Comparison of ENCODE assay signal across 22 cellular contexts in the genomic region with DNA sequence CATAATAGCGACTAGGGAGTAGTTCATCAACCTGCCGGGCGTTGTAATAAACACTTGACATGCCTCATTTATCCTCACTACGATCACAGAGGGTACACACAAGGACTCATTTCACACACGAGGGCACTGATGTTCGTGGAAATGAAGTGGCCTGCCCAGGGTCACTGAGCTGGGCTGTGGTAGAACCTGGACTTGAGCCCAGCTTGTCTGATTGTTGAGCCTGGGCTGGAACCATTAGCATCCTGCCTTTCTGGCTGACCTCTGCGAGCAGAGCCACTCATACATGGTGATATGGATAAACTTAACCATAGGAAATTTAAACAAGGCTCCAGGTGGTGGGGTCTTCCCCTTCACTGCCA. TPM values are rescaled to one million over a fixed set of nuclear protein-coding genes. Genes with fewer than 3 reads are reported as not detected.
DNase-seq lines count a peak whose midpoint lies in the region; ATAC-seq and TF ChIP-seq lines count a peak whose summit lies in the region.
"Had no signal": no experiment of that assay in that cellular context is flagged by ENCODE, and none has a peak within 500 bp of the region (broad histone marks: within the 10 kb centered on the region; RNA-seq: fewer than 3 reads in every experiment).

No MANE protein-coding gene starts in this region.

- WGBS in right cardiac atrium = 49% methylated on average over 7 of the region's 7 CpGs

- no peaks in the 10 kb centered on the region for H3K4me1 ChIP-seq in right cardiac atrium (ENCODE audit: control insufficient read depth, insufficient read depth, low read length)

- intact Hi-C loops in right cardiac atrium (cut with DNase I) = loop anchor here in 2 of 4 donors (5.0 to 10.0 kb wide), 2 partner anchors 46 to 54 kb away; no protein-coding TSS in a partner anchor

- no peaks in the 10 kb centered on the region for H3K9me3 ChIP-seq in right cardiac atrium (ENCODE audit: control insufficient read depth, low read length)
- H3K9me3 ChIP-seq: thoracic aorta had no signal

- no peaks in the 10 kb centered on the region for H3K36me3 Mint-ChIP-seq in type B pancreatic cell

- peak overlapping the region; percentile 25 for H3K27ac ChIP-seq in right cardiac atrium (ENCODE audit: low read length)
- H3K27ac ChIP-seq: C4-2B, skin epidermis, thoracic aorta had no signal

- no peaks in the 10 kb centered on the region for H3K27me3 Mint-ChIP-seq in type B pancreatic cell

- H3K9me3 Mint-ChIP-seq in type B pancreatic cell = peaks cover 7% of the 10 kb centered on the region

- ATAC-seq in right cardiac atrium = peak; percentile 66 to 75
- ATAC-seq in GM18873 (IDR thresholded peaks at IDR 0.05; ENCODE audit: low FRiP score, unreplicated experiment) = no peak
- ATAC-seq: Panc1, SK-N-SH treated with all-trans-retinoic acid at 6 μM for 48 hours had no signal

- H3K4me3 ChIP-seq in right cardiac atrium (ENCODE audit: low read length) = no peak overlapping the region
- H3K4me3 ChIP-seq: skin epidermis, thoracic aorta had no signal

- H3K27ac Mint-ChIP-seq in type B pancreatic cell = peak overlapping the region; percentile 7

- H3K4me3 Mint-ChIP-seq in type B pancreatic cell = no peak overlapping the region

- H3K4me1 Mint-ChIP-seq in type B pancreatic cell (ENCODE audit: unreplicated experiment) = peaks cover 18% of the 10 kb centered on the region

- TF ChIP-seq CTCF in type B pancreatic cell (conservative IDR thresholded peaks at IDR 0.05) = no peak

- DNase-seq in NCI-H1105 treated with DMSO at 0.1 percent for 48 hours (lab: John Stamatoyannopoulos, UW) (peak; percentile 64), NCI-H1105 (lab: John Stamatoyannopoulos, UW) (no peak), NCI-H510A treated with DMSO at 0.1 percent for 48 hours (lab: John Stamatoyannopoulos, UW) (peak; percentile 74), right cardiac atrium (peak in 1 of 3 donors; percentile 56), type B pancreatic cell (ENCODE audit: extremely low spot score, unreplicated experiment) (no peak), retina (no peak), ecto neural progenitor cell (ENCODE audit: low spot score) (no peak)
- DNase-seq: 8988T; activated CD4-positive, alpha-beta T cell treated with anti-CD3 and anti-CD28 coated beads for 48 hours; activated CD8-positive, alpha-beta memory T cell treated with anti-CD3 and anti-CD28 coated beads, Interleukin-2, amount 50 U/mL, for 48 hours; cortex of kidney; DMS53; IMR-90; NCI-H526; occipital lobe; stimulated activated CD4-positive, alpha-beta T cell treated with anti-CD3 and anti-CD28 coated beads, Interleukin-4, amount 100 ng/mL, for 4 hours had no signal

- H3K27me3 ChIP-seq in right cardiac atrium (ENCODE audit: control insufficient read depth, insufficient read depth) = no peaks in the 10 kb centered on the region

RNA-seq across cellular contexts. Expression of a gene that starts 16.6 kb away (rescaled TPM):
- total RNA-seq in right cardiac atrium = 10 to 100 TPM; 28.3 to 42.2 (median 39.4) TPM
- 39.2 TPM for polyA plus RNA-seq in right cardiac atrium
- 31.3 and 78.6 TPM in 2 replicates for total RNA-seq in type B pancreatic cell (ENCODE audit: low replicate concordance)

Comparison
In these comparisons a context has a peak if more than half of its experiments do, and no peak if none do; other contexts are left out.
1. DNase-seq: peak in NCI-H1105 treated with DMSO at 0.1 percent for 48 hours (single experiment) and NCI-H510A treated with DMSO at 0.1 percent for 48 hours (single experiment); none in NCI-H1105 (single experiment), type B pancreatic cell (single experiment), retina (single experiment) and ecto neural progenitor cell (single experiment).